17 cellular contexts compared by ENCODE assay signal in the genomic region with DNA sequence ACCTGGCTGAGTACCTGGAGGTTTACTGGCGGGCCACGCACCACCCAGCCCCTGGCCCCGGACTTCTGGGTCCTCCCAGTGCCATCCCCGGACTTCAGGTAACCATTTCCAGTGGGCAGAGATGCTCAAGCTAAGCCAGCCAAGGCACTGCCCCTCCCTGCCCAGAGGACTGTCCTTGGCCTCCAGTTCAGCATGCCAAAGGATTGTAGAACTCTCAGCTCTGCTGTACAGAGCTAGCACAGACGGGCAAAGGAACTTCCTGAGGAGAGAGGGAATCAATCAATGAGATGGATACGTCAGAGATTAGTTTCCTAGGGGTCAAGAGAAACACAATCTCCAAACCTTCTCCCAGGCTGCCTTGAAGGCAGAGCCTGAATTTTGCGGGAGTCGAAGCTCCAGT. TPM values are rescaled to one million over a fixed set of nuclear protein-coding genes. Genes with fewer than 3 reads are reported as not detected.
DNase-seq lines count a peak whose midpoint lies in the region; ATAC-seq, FAIRE-seq and TF ChIP-seq lines count a peak whose summit lies in the region.
"Had no signal": no experiment of that assay in that cellular context is flagged by ENCODE, and none has a peak within 500 bp of the region (broad histone marks: within the 10 kb centered on the region; RNA-seq: fewer than 3 reads in every experiment).

No MANE protein-coding gene starts in this region.

- no peak for TF ChIP-seq RAD21 in HepG2 (CRISPR knock-in tag; IDR thresholded peaks at IDR 0.05)
- TF ChIP-seq RAD21 in K562 (CRISPR knock-in tag; conservative IDR thresholded peaks at IDR 0.05 in 1 of 2, IDR thresholded peaks at IDR 0.05 in 1 of 2), result no peak

- H3K27ac ChIP-seq in HepG2 (ENCODE audit: extremely low read length, insufficient read depth, low read length), result no peak overlapping the region
- H3K27ac ChIP-seq in right lobe of liver, result no peak overlapping the region
- no peak overlapping the region for H3K27ac ChIP-seq in K562 (ENCODE audit: extremely low read depth, low read depth, low read length)
- H3K27ac ChIP-seq in osteoblast (ENCODE audit: low read depth, low read length), result no peak overlapping the region

- H3K4me3 ChIP-seq in HepG2 (replicated peaks in 1 of 3; ENCODE audit: insufficient read depth in 1 of 3, low read depth in 2 of 3, low read length in 3 of 3) (no peak overlapping the region), right lobe of liver (no peak overlapping the region), K562 (no peak overlapping the region), osteoblast (ENCODE audit: insufficient read depth, low read length) (no peak overlapping the region)

- peaks cover 16 to 27% of the 10 kb centered on the region in 2 experiments for H3K36me3 ChIP-seq in HepG2 (replicated peaks in 1 of 2; ENCODE audit: control insufficient read depth in 1 of 2, insufficient read depth in 2 of 2, low read length in 2 of 2)
- peaks cover 3 to 33% (median 17%) of the 10 kb centered on the region in 4 donors for H3K36me3 ChIP-seq in right lobe of liver
- peaks cover 38% of the 10 kb centered on the region; the same call in 2 of the 3 replicates for H3K36me3 ChIP-seq in K562 (ENCODE audit: control insufficient read depth, insufficient read depth, low read length)
- H3K36me3 ChIP-seq in osteoblast (ENCODE audit: insufficient read depth, low read length), result peaks cover 50% of the 10 kb centered on the region

- DNase-seq in HepG2 (ENCODE audit: low spot score), result no peak
- DNase-seq in right lobe of liver, result no peak
- DNase-seq in K562 (ENCODE audit: extremely low read depth in 1 of 4, low spot score in 3 of 4), result no peak
- DNase-seq in osteoblast (ENCODE audit: insufficient read length, low spot score, missing footprints), result peak; percentile 80
- DNase-seq in 8988T, result no peak
- no peak for DNase-seq in activated effector memory CD4-positive, alpha-beta T cell treated with anti-CD3 and anti-CD28 coated beads, Interleukin-2, amount 50 U/mL, for 16 hours
- no peak for DNase-seq in activated CD8-positive, alpha-beta memory T cell treated with anti-CD3 and anti-CD28 coated beads for 24 hours
- DNase-seq in stimulated activated CD4-positive, alpha-beta T cell treated with anti-CD3 and anti-CD28 coated beads, Interleukin-12 subunit alpha, Interleukin-12 subunit beta, amount 100 ng/mL, for 4 hours, result no peak
- DNase-seq: Calu3; CD4-positive, alpha-beta memory T cell; COR-L47; DMS79 treated with DMSO at 0.1 percent for 48 hours; H7; HCEC 1CT had no signal

- peaks cover 5% of the 10 kb centered on the region for H3K9me1 ChIP-seq in K562 (ENCODE audit: control insufficient read depth, insufficient read depth, low read length)

- H3K9ac ChIP-seq in HepG2 (ENCODE audit: insufficient read depth, low read depth, low read length) (no peak overlapping the region), K562 (ENCODE audit: insufficient read depth in 1 of 2, low read depth in 2 of 2, low read length in 2 of 2) (no peak overlapping the region)

- POLR2A ChIA-PET in HepG2 (lab: Yijun Ruan, JAX) (interaction anchor here (0.6 to 1.2 kb wide), 2 partner anchors 12 to 85 kb away, joined by 3 to 4 read pairs; no protein-coding TSS in a partner anchor), K562 (lab: Yijun Ruan, JAX) (interaction anchor here (0.6 to 3.7 kb wide), 8 partner anchors 8 to 627 kb away, joined by 3 to 18 read pairs (median 4); partner anchors contain the start of gene DDX23)

- in situ Hi-C loops in HepG2 (cut with HindIII; ENCODE audit: extremely low pct_ligation_motif_present, low pct_unique_long_range_greater_than_20kb) (no loop called here), K562 (cut with MboI) (no loop called here)

- H4K20me1 ChIP-seq in HepG2 (ENCODE audit: insufficient read depth, low read length) (no peaks in the 10 kb centered on the region; the same call in 1 of the 2 replicates), K562 (replicated peaks; ENCODE audit: control insufficient read depth, insufficient read depth, low read length) (peaks cover 20% of the 10 kb centered on the region), osteoblast (ENCODE audit: insufficient read depth, low read length) (peaks cover 2% of the 10 kb centered on the region)

- CTCF ChIA-PET in HepG2 (lab: Yijun Ruan, JAX; ENCODE audit: low intra/inter-chr PET ratio, low total read pairs) (no interaction called here), K562 (lab: Yijun Ruan, JAX; ENCODE audit: low intra/inter-chr PET ratio) (no interaction called here)

- TF ChIP-seq CTCF in HepG2 (CRISPR knock-in tag; IDR thresholded peaks at IDR 0.05), result no peak
- TF ChIP-seq CTCF in right lobe of liver (IDR thresholded peaks at IDR 0.05), result no peak
- TF ChIP-seq CTCF in K562 (IDR thresholded peaks at IDR 0.05 in 2 of 3, conservative IDR thresholded peaks at IDR 0.05 in 1 of 3; ENCODE audit: insufficient read depth in 2 of 3, low read depth in 1 of 3, low read length in 3 of 3), result no peak
- TF ChIP-seq CTCF in osteoblast (IDR thresholded peaks at IDR 0.05; ENCODE audit: extremely low read depth, low read depth, low read length), result no peak

- H3K9me3 ChIP-seq in HepG2 (ENCODE audit: low read length), result no peaks in the 10 kb centered on the region
- no peaks in the 10 kb centered on the region for H3K9me3 ChIP-seq in right lobe of liver
- H3K9me3 ChIP-seq in K562 (replicated peaks; ENCODE audit: control insufficient read depth, insufficient read depth, low read depth, low read length), result no peaks in the 10 kb centered on the region
- H3K9me3 ChIP-seq in osteoblast (ENCODE audit: low read depth, low read length), result no peaks in the 10 kb centered on the region

- H3K4me2 ChIP-seq in HepG2 (ENCODE audit: low read depth, low read length), result no peak overlapping the region
- H3K4me2 ChIP-seq in K562 (ENCODE audit: insufficient read depth, low read length), result no peak overlapping the region
- H3K4me2 ChIP-seq in osteoblast (ENCODE audit: insufficient read depth, low read length), result no peak overlapping the region

- H3K4me1 ChIP-seq in HepG2 (ENCODE audit: insufficient read depth, low read length) (no peaks in the 10 kb centered on the region), right lobe of liver (no peaks in the 10 kb centered on the region), K562 (replicated peaks in 1 of 2; ENCODE audit: control insufficient read depth in 2 of 2, insufficient read depth in 2 of 2, low read length in 2 of 2) (peaks cover 0 to 12% of the 10 kb centered on the region in 2 experiments; a peak in 2 of 5 replicates), osteoblast (ENCODE audit: insufficient read depth, low read length) (no peaks in the 10 kb centered on the region)

- WGBS in HepG2 (ENCODE audit: low lambda C conversion rate), result 72% methylated on average over 4 of the region's 8 CpGs
- 72% methylated on average over 4 of the region's 8 CpGs for WGBS in right lobe of liver (ENCODE audit: insufficient coverage, low coverage, low lambda C conversion rate, missing lambda C conversion rate)
- WGBS in K562 (ENCODE audit: insufficient coverage, low coverage, missing lambda C conversion rate), result 53% methylated on average over 6 of the region's 8 CpGs

- FAIRE-seq in HepG2 (lab: Jason Lieb, UNC), result no peak
- peak; percentile 6 for FAIRE-seq in K562 (lab: Jason Lieb, UNC)
- FAIRE-seq: G401.6, GM12892, H1 had no signal

- BruUV-seq in HepG2 (replicated peaks; lab: Mats Ljungman, UMichigan), result no TSS peak
- no TSS peak for BruUV-seq in K562 (replicated peaks; lab: Mats Ljungman, UMichigan)

- no peak for TF ChIP-seq EP300 in HepG2 (IDR thresholded peaks at IDR 0.05; ENCODE audit: low read depth in 2 of 2, low read length in 2 of 2)
- TF ChIP-seq EP300 in HepG2 (CRISPR knock-in tag; IDR thresholded peaks at IDR 0.05; ENCODE audit: borderline replicate concordance), result no peak
- no peak for TF ChIP-seq EP300 in K562 (IDR thresholded peaks at IDR 0.05; ENCODE audit: low read length)

- ATAC-seq in HepG2 (peak; percentile 19; the same call in 2 of the 3 replicates), right lobe of liver (no peak), K562 (no peak)

- intact Hi-C loops in HepG2 (cut with micrococcal nuclease; ENCODE audit: unreplicated experiment) (no loop called here), right lobe of liver (cut with DNase I) (no loop called here), K562 (cut with micrococcal nuclease) (no loop called here)

- no peak for TF ChIP-seq POLR2A in HepG2 (IDR thresholded peaks at IDR 0.05; ENCODE audit: insufficient read depth in 1 of 2, low read depth in 2 of 2, low read length in 2 of 2)
- no peak for TF ChIP-seq POLR2A in right lobe of liver (IDR thresholded peaks at IDR 0.05)
- no peak for TF ChIP-seq POLR2A in K562 (conservative IDR thresholded peaks at IDR 0.05)

- H3K79me2 ChIP-seq in HepG2 (ENCODE audit: insufficient read depth, low read length) (no peaks in the 10 kb centered on the region), K562 (ENCODE audit: control insufficient read depth, insufficient read depth, low read length) (no peaks in the 10 kb centered on the region), osteoblast (ENCODE audit: insufficient read depth, low read length) (no peaks in the 10 kb centered on the region)

- peaks cover 4 to 38% of the 10 kb centered on the region in 2 experiments; a peak in 4 of 5 replicates for H3K27me3 ChIP-seq in HepG2 (ENCODE audit: control insufficient read depth in 1 of 2, insufficient read depth in 2 of 2, low read length in 2 of 2)
- H3K27me3 ChIP-seq in right lobe of liver, result no peaks in the 10 kb centered on the region
- H3K27me3 ChIP-seq in K562 (ENCODE audit: control insufficient read depth in 2 of 2, insufficient read depth in 2 of 2, low read length in 2 of 2), result peaks cover 18 to 23% of the 10 kb centered on the region in 2 experiments; a peak in 4 of 5 replicates
- no peaks in the 10 kb centered on the region for H3K27me3 ChIP-seq in osteoblast (ENCODE audit: insufficient read depth, low read length)

- no peak overlapping the region for H2AFZ ChIP-seq in HepG2 (ENCODE audit: low read length)
- H2AFZ ChIP-seq in K562 (ENCODE audit: low read depth, low read length), result no peak overlapping the region
- H2AFZ ChIP-seq in osteoblast (ENCODE audit: low read length), result no peak overlapping the region

RNA-seq across cellular contexts. Expression of gene CACNB3, which starts 8.7 kb away (rescaled TPM):
- total RNA-seq in HepG2 (2016; rRNA removed; fragmentation: Illumina TruSeq; extraction: Trizol) (0.29 TPM in 1 of 2 replicates, not detected in the other), right lobe of liver (1 to 10 TPM in 4 of 6 experiments, under 1 TPM in 2; 0.62 to 2.1 (median 1.2) TPM), K562 (2014; rRNA removed) (1.5 and 1.7 TPM in 2 replicates), K562 (2014; rRNA removed; fragmentation: Illumina TruSeq; extraction: Trizol) (1.2 and 1.3 TPM in 2 replicates), K562 (2015; rRNA removed; fragmentation: Illumina TruSeq; extraction: Trizol) (1.9 and 2.0 TPM in 2 replicates), K562 (2021) (1.8 and 3.6 TPM in 2 replicates), osteoblast (10.9 and 15.2 TPM in 2 replicates)
- not detected in 2 replicates for total RNA-seq in HepG2 (2016; cell fraction: cytosol; rRNA removed; fragmentation: Illumina TruSeq; extraction: Trizol; ENCODE audit: low read depth)
- 0.24 and 0.25 TPM in 2 replicates for total RNA-seq in HepG2 (2016; cell fraction: insoluble cytoplasmic fraction; rRNA removed; fragmentation: Illumina TruSeq; extraction: Trizol)
- total RNA-seq in HepG2 (2016; cell fraction: membrane; rRNA removed; fragmentation: Illumina TruSeq; extraction: Trizol), result 0.31 and 0.48 TPM in 2 replicates
- total RNA-seq in HepG2 (2016; cell fraction: nucleus; rRNA removed; fragmentation: Illumina TruSeq; extraction: Trizol), result 0.16 TPM in 1 of 2 replicates, not detected in the other
- polyA plus RNA-seq in HepG2 (2011; rRNA removed) (0.54 and 0.88 TPM in 2 replicates), K562 (2011; rRNA removed) (1.3 and 1.8 TPM in 2 replicates), K562 (2014; fragmentation: Illumina TruSeq; extraction: Trizol) (1.6 and 1.7 TPM in 2 replicates), K562 (2014; fragmentation: Nextera tagmentation; extraction: Ambion mirVana) (under 1 TPM; 0.24 to 0.48 TPM), K562 (2014; rRNA removed) (1.2 and 1.5 TPM in 2 replicates)
- 0.27 and 0.38 TPM in 2 replicates for polyA plus RNA-seq in HepG2 (2011; cell fraction: cytosol; rRNA removed)
- 1.9 and 2.8 TPM in 2 replicates for polyA plus RNA-seq in HepG2 (2011; cell fraction: nucleus; rRNA removed)
- 0.31 and 0.96 TPM in 2 replicates for polyA plus RNA-seq in HepG2 (2012)
- polyA plus RNA-seq in HepG2 (2016; cell fraction: cytosol; fragmentation: Illumina TruSeq; extraction: Trizol; ENCODE audit: low read depth), result 0.18 and 0.26 TPM in 2 replicates
- polyA plus RNA-seq in HepG2 (2016; cell fraction: insoluble cytoplasmic fraction; fragmentation: Illumina TruSeq; extraction: Trizol; ENCODE audit: low read depth), result 0.09 and 0.19 TPM in 2 replicates
- polyA plus RNA-seq in HepG2 (2016; cell fraction: membrane; fragmentation: Illumina TruSeq; extraction: Trizol; ENCODE audit: low read depth), result 0.48 TPM in 1 of 2 replicates, not detected in the other
- polyA plus RNA-seq in HepG2 (2016; cell fraction: nucleus; fragmentation: Illumina TruSeq; extraction: Trizol; ENCODE audit: insufficient read depth, low read depth), result 1.0 and 1.1 TPM in 2 replicates
- polyA minus RNA-seq in HepG2 (2011; rRNA and poly(A)+ RNA removed; ENCODE audit: low replicate concordance), result 0.36 and 23.6 TPM in 2 replicates
- not detected in 2 replicates for polyA minus RNA-seq in HepG2 (2011; cell fraction: cytosol; rRNA and poly(A)+ RNA removed)
- 0.87 and 1.2 TPM in 2 replicates for polyA minus RNA-seq in HepG2 (2011; cell fraction: nucleus; rRNA and poly(A)+ RNA removed)
- total RNA-seq in K562 (2011; cell fraction: chromatin; rRNA removed; ENCODE audit: low replicate concordance), result 6.1 and 18.4 TPM in 2 replicates
- total RNA-seq in K562 (2011; cell fraction: nucleolus; rRNA removed), result 7.2 and 7.3 TPM in 2 replicates
- total RNA-seq in K562 (2011; cell fraction: nucleoplasm; rRNA removed), result 6.7 and 8.0 TPM in 2 replicates
- 0.97 and 1.1 TPM in 2 replicates for polyA plus RNA-seq in K562 (2011; cell fraction: cytosol; rRNA removed)
- 9.9 and 11.4 TPM in 2 replicates for polyA plus RNA-seq in K562 (2011; cell fraction: nucleus; rRNA removed)
- 3.0 and 3.6 TPM in 2 replicates for polyA plus RNA-seq in K562 (2012)
- 1.1 and 1.8 TPM in 2 replicates for polyA minus RNA-seq in K562 (2011; rRNA and poly(A)+ RNA removed)
- polyA minus RNA-seq in K562 (2011; cell fraction: cytosol; rRNA and poly(A)+ RNA removed), result 1.7 and 3.7 TPM in 2 replicates
- polyA minus RNA-seq in K562 (2011; cell fraction: nucleus; rRNA and poly(A)+ RNA removed), result 3.9 and 4.9 TPM in 2 replicates

RNA-seq across cellular contexts. Expression of gene DDX23, which starts 24.9 kb away (rescaled TPM):
- 81.5 and 90.0 TPM in 2 replicates for total RNA-seq in HepG2 (2016; rRNA removed; fragmentation: Illumina TruSeq; extraction: Trizol)
- 13.0 and 13.4 TPM in 2 replicates for total RNA-seq in HepG2 (2016; cell fraction: cytosol; rRNA removed; fragmentation: Illumina TruSeq; extraction: Trizol; ENCODE audit: low read depth)
- 81.4 and 90.7 TPM in 2 replicates for total RNA-seq in HepG2 (2016; cell fraction: insoluble cytoplasmic fraction; rRNA removed; fragmentation: Illumina TruSeq; extraction: Trizol)
- total RNA-seq in HepG2 (2016; cell fraction: membrane; rRNA removed; fragmentation: Illumina TruSeq; extraction: Trizol), result 17.1 and 20.2 TPM in 2 replicates
- 66.5 and 79.7 TPM in 2 replicates for total RNA-seq in HepG2 (2016; cell fraction: nucleus; rRNA removed; fragmentation: Illumina TruSeq; extraction: Trizol)
- 35.7 and 42.2 TPM in 2 replicates for polyA plus RNA-seq in HepG2 (2011; rRNA removed)
- 28.4 and 30.1 TPM in 2 replicates for polyA plus RNA-seq in HepG2 (2011; cell fraction: cytosol; rRNA removed)
- 114 and 128 TPM in 2 replicates for polyA plus RNA-seq in HepG2 (2011; cell fraction: nucleus; rRNA removed)
- polyA plus RNA-seq in HepG2 (2012), result 43.8 and 55.5 TPM in 2 replicates
- polyA plus RNA-seq in HepG2 (2016; cell fraction: cytosol; fragmentation: Illumina TruSeq; extraction: Trizol; ENCODE audit: low read depth), result 2.6 and 3.7 TPM in 2 replicates
- 62.7 and 67.1 TPM in 2 replicates for polyA plus RNA-seq in HepG2 (2016; cell fraction: insoluble cytoplasmic fraction; fragmentation: Illumina TruSeq; extraction: Trizol; ENCODE audit: low read depth)
- 8.1 and 9.8 TPM in 2 replicates for polyA plus RNA-seq in HepG2 (2016; cell fraction: membrane; fragmentation: Illumina TruSeq; extraction: Trizol; ENCODE audit: low read depth)
- 132 TPM in 2 replicates for polyA plus RNA-seq in HepG2 (2016; cell fraction: nucleus; fragmentation: Illumina TruSeq; extraction: Trizol; ENCODE audit: insufficient read depth, low read depth)
- polyA minus RNA-seq in HepG2 (2011; rRNA and poly(A)+ RNA removed; ENCODE audit: low replicate concordance), result 29.9 and 100 TPM in 2 replicates
- 11.7 and 12.4 TPM in 2 replicates for polyA minus RNA-seq in HepG2 (2011; cell fraction: cytosol; rRNA and poly(A)+ RNA removed)
- polyA minus RNA-seq in HepG2 (2011; cell fraction: nucleus; rRNA and poly(A)+ RNA removed), result 55.9 and 69.0 TPM in 2 replicates
- 10 to 100 TPM; 24.4 to 39.6 (median 31.8) TPM for total RNA-seq in right lobe of liver
- 275 and 454 TPM in 2 replicates for total RNA-seq in K562 (2011; cell fraction: chromatin; rRNA removed; ENCODE audit: low replicate concordance)
- 148 and 163 TPM in 2 replicates for total RNA-seq in K562 (2011; cell fraction: nucleolus; rRNA removed)
- total RNA-seq in K562 (2011; cell fraction: nucleoplasm; rRNA removed), result 175 and 185 TPM in 2 replicates
- total RNA-seq in K562 (2014; rRNA removed), result 104 and 118 TPM in 2 replicates
- total RNA-seq in K562 (2014; rRNA removed; fragmentation: Illumina TruSeq; extraction: Trizol), result 100 and 107 TPM in 2 replicates
- 124 and 129 TPM in 2 replicates for total RNA-seq in K562 (2015; rRNA removed; fragmentation: Illumina TruSeq; extraction: Trizol)
- 97.9 and 116 TPM in 2 replicates for total RNA-seq in K562 (2021)
- 89.3 and 99.5 TPM in 2 replicates for polyA plus RNA-seq in K562 (2011; rRNA removed)
- 71.2 and 71.3 TPM in 2 replicates for polyA plus RNA-seq in K562 (2011; cell fraction: cytosol; rRNA removed)
- polyA plus RNA-seq in K562 (2011; cell fraction: nucleus; rRNA removed), result 216 and 219 TPM in 2 replicates
- polyA plus RNA-seq in K562 (2012), result 86.0 and 150 TPM in 2 replicates
- polyA plus RNA-seq in K562 (2014; fragmentation: Illumina TruSeq; extraction: Trizol), result 108 and 138 TPM in 2 replicates
- 10 to 100 TPM; 32.4 to 65.9 TPM for polyA plus RNA-seq in K562 (2014; fragmentation: Nextera tagmentation; extraction: Ambion mirVana)
- polyA plus RNA-seq in K562 (2014; rRNA removed), result 87.0 and 94.0 TPM in 2 replicates
- 92.0 and 95.2 TPM in 2 replicates for polyA minus RNA-seq in K562 (2011; rRNA and poly(A)+ RNA removed)
- polyA minus RNA-seq in K562 (2011; cell fraction: cytosol; rRNA and poly(A)+ RNA removed), result 37.9 and 40.8 TPM in 2 replicates
- 50.4 and 73.4 TPM in 2 replicates for polyA minus RNA-seq in K562 (2011; cell fraction: nucleus; rRNA and poly(A)+ RNA removed)
- 48.6 and 53.6 TPM in 2 replicates for total RNA-seq in osteoblast

RNA-seq across cellular contexts. Expression of gene ADCY6, which starts 38.1 kb away (rescaled TPM):
- 6.8 and 10.6 TPM in 2 replicates for total RNA-seq in HepG2 (2016; rRNA removed; fragmentation: Illumina TruSeq; extraction: Trizol)
- 1.0 and 1.9 TPM in 2 replicates for total RNA-seq in HepG2 (2016; cell fraction: cytosol; rRNA removed; fragmentation: Illumina TruSeq; extraction: Trizol; ENCODE audit: low read depth)
- 6.2 and 13.4 TPM in 2 replicates for total RNA-seq in HepG2 (2016; cell fraction: insoluble cytoplasmic fraction; rRNA removed; fragmentation: Illumina TruSeq; extraction: Trizol)
- 4.6 and 4.7 TPM in 2 replicates for total RNA-seq in HepG2 (2016; cell fraction: membrane; rRNA removed; fragmentation: Illumina TruSeq; extraction: Trizol)
- 14.5 and 16.8 TPM in 2 replicates for total RNA-seq in HepG2 (2016; cell fraction: nucleus; rRNA removed; fragmentation: Illumina TruSeq; extraction: Trizol)
- polyA plus RNA-seq in HepG2 (2011; rRNA removed), result 11.8 and 15.4 TPM in 2 replicates
- 9.2 and 11.5 TPM in 2 replicates for polyA plus RNA-seq in HepG2 (2011; cell fraction: cytosol; rRNA removed)
- polyA plus RNA-seq in HepG2 (2011; cell fraction: nucleus; rRNA removed), result 54.8 and 59.8 TPM in 2 replicates
- 9.1 and 10.5 TPM in 2 replicates for polyA plus RNA-seq in HepG2 (2012)
- polyA plus RNA-seq in HepG2 (2016; cell fraction: cytosol; fragmentation: Illumina TruSeq; extraction: Trizol; ENCODE audit: low read depth), result 0.58 and 0.87 TPM in 2 replicates
- 4.3 and 5.7 TPM in 2 replicates for polyA plus RNA-seq in HepG2 (2016; cell fraction: insoluble cytoplasmic fraction; fragmentation: Illumina TruSeq; extraction: Trizol; ENCODE audit: low read depth)
- 1.6 and 2.5 TPM in 2 replicates for polyA plus RNA-seq in HepG2 (2016; cell fraction: membrane; fragmentation: Illumina TruSeq; extraction: Trizol; ENCODE audit: low read depth)
- 29.2 and 33.7 TPM in 2 replicates for polyA plus RNA-seq in HepG2 (2016; cell fraction: nucleus; fragmentation: Illumina TruSeq; extraction: Trizol; ENCODE audit: insufficient read depth, low read depth)
- 48.0 and 70.3 TPM in 2 replicates for polyA minus RNA-seq in HepG2 (2011; rRNA and poly(A)+ RNA removed; ENCODE audit: low replicate concordance)
- 17.7 and 22.5 TPM in 2 replicates for polyA minus RNA-seq in HepG2 (2011; cell fraction: cytosol; rRNA and poly(A)+ RNA removed)
- 21.5 and 22.5 TPM in 2 replicates for polyA minus RNA-seq in HepG2 (2011; cell fraction: nucleus; rRNA and poly(A)+ RNA removed)
- 10 to 100 TPM; 10.9 to 21.4 (median 14.4) TPM for total RNA-seq in right lobe of liver
- 1.8 and 6.4 TPM in 2 replicates for total RNA-seq in K562 (2011; cell fraction: chromatin; rRNA removed; ENCODE audit: low replicate concordance)
- 2.1 and 2.8 TPM in 2 replicates for total RNA-seq in K562 (2011; cell fraction: nucleolus; rRNA removed)
- 1.4 and 1.7 TPM in 2 replicates for total RNA-seq in K562 (2011; cell fraction: nucleoplasm; rRNA removed)
- 0.33 and 0.41 TPM in 2 replicates for total RNA-seq in K562 (2014; rRNA removed)
- total RNA-seq in K562 (2014; rRNA removed; fragmentation: Illumina TruSeq; extraction: Trizol), result 0.19 and 0.33 TPM in 2 replicates
- total RNA-seq in K562 (2015; rRNA removed; fragmentation: Illumina TruSeq; extraction: Trizol), result 0.34 and 0.54 TPM in 2 replicates
- 0.87 and 1.0 TPM in 2 replicates for total RNA-seq in K562 (2021)
- polyA plus RNA-seq in K562 (2011; rRNA removed), result 0.65 and 1.7 TPM in 2 replicates
- 1.1 and 1.4 TPM in 2 replicates for polyA plus RNA-seq in K562 (2011; cell fraction: cytosol; rRNA removed)
- 4.2 and 8.7 TPM in 2 replicates for polyA plus RNA-seq in K562 (2011; cell fraction: nucleus; rRNA removed)
- polyA plus RNA-seq in K562 (2012), result 0.56 and 1.8 TPM in 2 replicates
- polyA plus RNA-seq in K562 (2014; fragmentation: Illumina TruSeq; extraction: Trizol), result 0.59 and 0.89 TPM in 2 replicates
- polyA plus RNA-seq in K562 (2014; fragmentation: Nextera tagmentation; extraction: Ambion mirVana), result under 1 TPM; 0.01 to 0.10 TPM
- polyA plus RNA-seq in K562 (2014; rRNA removed), result 0.49 and 0.53 TPM in 2 replicates
- 1.5 and 2.0 TPM in 2 replicates for polyA minus RNA-seq in K562 (2011; rRNA and poly(A)+ RNA removed)
- 2.3 and 6.6 TPM in 2 replicates for polyA minus RNA-seq in K562 (2011; cell fraction: cytosol; rRNA and poly(A)+ RNA removed)
- 1.2 and 2.9 TPM in 2 replicates for polyA minus RNA-seq in K562 (2011; cell fraction: nucleus; rRNA and poly(A)+ RNA removed)
- 30.8 and 33.0 TPM in 2 replicates for total RNA-seq in osteoblast
- total RNA-seq: CD4-positive, alpha-beta memory T cell had no signal
- polyA plus RNA-seq: CD4-positive, alpha-beta memory T cell had no signal

RNA-seq across cellular contexts. Expression of gene RND1, which starts 38.6 kb away (rescaled TPM):
- total RNA-seq in HepG2 (2016; rRNA removed; fragmentation: Illumina TruSeq; extraction: Trizol) (1.8 and 2.2 TPM in 2 replicates), right lobe of liver (10 to 100 TPM in 5 of 6 experiments, 1 to 10 TPM in 1; 6.4 to 72.8 (median 17.2) TPM), K562 (2014; rRNA removed) (0.33 and 0.73 TPM in 2 replicates), K562 (2014; rRNA removed; fragmentation: Illumina TruSeq; extraction: Trizol) (0.06 and 0.22 TPM in 2 replicates), K562 (2015; rRNA removed; fragmentation: Illumina TruSeq; extraction: Trizol) (0.18 and 0.23 TPM in 2 replicates), K562 (2021) (0.36 and 0.78 TPM in 2 replicates), osteoblast (0.29 and 0.36 TPM in 2 replicates)
- 0.88 and 1.9 TPM in 2 replicates for total RNA-seq in HepG2 (2016; cell fraction: cytosol; rRNA removed; fragmentation: Illumina TruSeq; extraction: Trizol; ENCODE audit: low read depth)
- total RNA-seq in HepG2 (2016; cell fraction: insoluble cytoplasmic fraction; rRNA removed; fragmentation: Illumina TruSeq; extraction: Trizol), result 2.5 and 2.9 TPM in 2 replicates
- 1.2 and 1.4 TPM in 2 replicates for total RNA-seq in HepG2 (2016; cell fraction: membrane; rRNA removed; fragmentation: Illumina TruSeq; extraction: Trizol)
- 1.9 and 3.0 TPM in 2 replicates for total RNA-seq in HepG2 (2016; cell fraction: nucleus; rRNA removed; fragmentation: Illumina TruSeq; extraction: Trizol)
- polyA plus RNA-seq in HepG2 (2011; rRNA removed) (1.9 and 2.8 TPM in 2 replicates), K562 (2011; rRNA removed) (0.56 and 0.58 TPM in 2 replicates), K562 (2014; fragmentation: Illumina TruSeq; extraction: Trizol) (0.48 and 0.58 TPM in 2 replicates), K562 (2014; fragmentation: Nextera tagmentation; extraction: Ambion mirVana) (not detected), K562 (2014; rRNA removed) (0.60 TPM in 1 of 2 replicates, not detected in the other)
- polyA plus RNA-seq in HepG2 (2011; cell fraction: cytosol; rRNA removed), result 1.3 and 2.0 TPM in 2 replicates
- polyA plus RNA-seq in HepG2 (2011; cell fraction: nucleus; rRNA removed), result 1.8 and 1.9 TPM in 2 replicates
- polyA plus RNA-seq in HepG2 (2012), result 0.71 and 1.1 TPM in 2 replicates
- polyA plus RNA-seq in HepG2 (2016; cell fraction: cytosol; fragmentation: Illumina TruSeq; extraction: Trizol; ENCODE audit: low read depth), result 0.32 and 0.35 TPM in 2 replicates
- polyA plus RNA-seq in HepG2 (2016; cell fraction: insoluble cytoplasmic fraction; fragmentation: Illumina TruSeq; extraction: Trizol; ENCODE audit: low read depth), result 2.7 and 3.6 TPM in 2 replicates
- polyA plus RNA-seq in HepG2 (2016; cell fraction: membrane; fragmentation: Illumina TruSeq; extraction: Trizol; ENCODE audit: low read depth), result 0.64 and 0.78 TPM in 2 replicates
- 3.6 and 3.8 TPM in 2 replicates for polyA plus RNA-seq in HepG2 (2016; cell fraction: nucleus; fragmentation: Illumina TruSeq; extraction: Trizol; ENCODE audit: insufficient read depth, low read depth)
- 1.0 and 2.6 TPM in 2 replicates for polyA minus RNA-seq in HepG2 (2011; rRNA and poly(A)+ RNA removed; ENCODE audit: low replicate concordance)
- polyA minus RNA-seq in HepG2 (2011; cell fraction: cytosol; rRNA and poly(A)+ RNA removed), result 0.59 and 1.2 TPM in 2 replicates
- polyA minus RNA-seq in HepG2 (2011; cell fraction: nucleus; rRNA and poly(A)+ RNA removed), result 0.90 and 3.6 TPM in 2 replicates
- 0.79 and 2.5 TPM in 2 replicates for total RNA-seq in K562 (2011; cell fraction: chromatin; rRNA removed; ENCODE audit: low replicate concordance)
- total RNA-seq in K562 (2011; cell fraction: nucleolus; rRNA removed), result 1.6 and 2.5 TPM in 2 replicates
- total RNA-seq in K562 (2011; cell fraction: nucleoplasm; rRNA removed), result 1.1 and 2.4 TPM in 2 replicates
- polyA plus RNA-seq in K562 (2011; cell fraction: cytosol; rRNA removed), result 0.37 and 0.46 TPM in 2 replicates
- 0.79 and 1.0 TPM in 2 replicates for polyA plus RNA-seq in K562 (2011; cell fraction: nucleus; rRNA removed)
- 0.49 and 0.80 TPM in 2 replicates for polyA plus RNA-seq in K562 (2012)
- polyA minus RNA-seq in K562 (2011; rRNA and poly(A)+ RNA removed), result 0.63 and 0.77 TPM in 2 replicates
- 1.7 TPM in 1 of 2 replicates, not detected in the other for polyA minus RNA-seq in K562 (2011; cell fraction: cytosol; rRNA and poly(A)+ RNA removed)
- 0.67 and 1.6 TPM in 2 replicates for polyA minus RNA-seq in K562 (2011; cell fraction: nucleus; rRNA and poly(A)+ RNA removed)
